In genomic region chr2:121855456-121855985, GRCh38 we compare ENCODE assay signal across 19 cellular contexts.
DNase-seq lines count a peak whose midpoint lies in the region; ATAC-seq and TF ChIP-seq lines count a peak whose summit lies in the region.
"Had no signal": no experiment of that assay in that cellular context is flagged by ENCODE, and none has a peak within 500 bp of the region (broad histone marks: within the 10 kb centered on the region; RNA-seq: fewer than 3 reads in every experiment).

No MANE protein-coding gene starts in this region.

- H2AFZ ChIP-seq in SK-N-SH (ENCODE audit: low read depth) (no peak overlapping the region), mesenchymal stem cell (ENCODE audit: low read depth, low read length) (no peak overlapping the region)
- H2AFZ ChIP-seq: GM23248 had no signal

- H2BK12ac ChIP-seq in mesenchymal stem cell (ENCODE audit: low read length in 2 of 2): no peak overlapping the region

- no peaks in the 10 kb centered on the region for H3K79me1 ChIP-seq in mesenchymal stem cell (replicated peaks; ENCODE audit: low read length, poor library complexity, severe bottlenecking)

- no peaks in the 10 kb centered on the region for H3K79me2 ChIP-seq in SK-N-SH (ENCODE audit: insufficient read depth)

- no peak for TF ChIP-seq CTCF in right atrium auricular region (IDR thresholded peaks at IDR 0.05)
- TF ChIP-seq CTCF in SK-N-SH (IDR thresholded peaks at IDR 0.05): no peak

- no peak overlapping the region for H2BK15ac ChIP-seq in mesenchymal stem cell (ENCODE audit: low read depth, poor library complexity, severe bottlenecking)

- H3K23ac ChIP-seq in mesenchymal stem cell (ENCODE audit: low read length in 2 of 2): no peak overlapping the region

- no peak overlapping the region for H3K27ac ChIP-seq in right atrium auricular region
- no peak overlapping the region for H3K27ac ChIP-seq in SK-N-SH (ENCODE audit: low read depth in 2 of 2, low read length in 1 of 2)
- no peak overlapping the region for H3K27ac ChIP-seq in mesenchymal stem cell (ENCODE audit: low read length, poor library complexity, severe bottlenecking)
- H3K27ac ChIP-seq: BLaER1, C4-2B, GM23248 had no signal

- peak in 1 of 2 experiments; percentile 39; a peak in 1 of 4 replicates for TF ChIP-seq EP300 in SK-N-SH (IDR thresholded peaks at IDR 0.05; ENCODE audit: borderline replicate concordance in 1 of 2, low read depth in 1 of 2, low read length in 1 of 2)

- no peak overlapping the region for H2AK5ac ChIP-seq in mesenchymal stem cell (ENCODE audit: low read length, severe bottlenecking)

- H3K4me3 ChIP-seq in right atrium auricular region (no peak overlapping the region), SK-N-SH (ENCODE audit: low read depth in 2 of 2, low read length in 1 of 2) (no peak overlapping the region), mesenchymal stem cell (ENCODE audit: insufficient read depth in 1 of 2, low read depth in 1 of 2, low read length in 2 of 2) (no peak overlapping the region)
- H3K4me3 ChIP-seq: BLaER1, GM23248 had no signal

- no peak overlapping the region for H3K4ac ChIP-seq in mesenchymal stem cell (ENCODE audit: low read depth in 1 of 2, low read length in 2 of 2)

- ATAC-seq in Right ventricle myocardium superior (ENCODE audit: poor library complexity) (peak; percentile 53), GM21528 (IDR thresholded peaks at IDR 0.05; ENCODE audit: low FRiP score, unreplicated experiment) (no peak)
- ATAC-seq: CD8-positive, alpha-beta T cell had no signal

- H2BK120ac ChIP-seq in mesenchymal stem cell (ENCODE audit: low read depth, low read length): no peak overlapping the region

- TF ChIP-seq RAD21 in SK-N-SH (IDR thresholded peaks at IDR 0.05; ENCODE audit: low read length): peak; percentile 15; the same call in 1 of the 2 replicates

- H2BK5ac ChIP-seq in mesenchymal stem cell (ENCODE audit: low read depth, low read length, poor library complexity, severe bottlenecking): peak overlapping the region; percentile 44

- DNase-seq in Right ventricle myocardium superior: no peak
- no peak for DNase-seq in right atrium auricular region (ENCODE audit: low spot score)
- DNase-seq in DMS 273 (lab: John Stamatoyannopoulos, UW; ENCODE audit: unreplicated experiment): peak; percentile 45
- peak; percentile 40 for DNase-seq in SK-N-SH
- DNase-seq in mesenchymal stem cell: no peak
- DNase-seq in nucleus accumbens (lab: John Stamatoyannopoulos, UW): no peak
- DNase-seq in islet precursor cell: no peak
- DNase-seq: Caco-2; CD4-positive, CD25-positive, alpha-beta regulatory T cell; CD8-positive, alpha-beta T cell; DMS53; DMS79 treated with DMSO at 0.1 percent for 48 hours; GF-D8; GM23248; H7; HCEC 1CT had no signal

- no peaks in the 10 kb centered on the region for H3K4me1 ChIP-seq in right atrium auricular region
- H3K4me1 ChIP-seq in SK-N-SH (ENCODE audit: control insufficient read depth in 1 of 2, insufficient read depth in 2 of 2, low read depth in 1 of 2, low read length in 1 of 2): peaks cover 0 to 8% of the 10 kb centered on the region in 2 experiments; a peak in 2 of 4 replicates
- no peaks in the 10 kb centered on the region for H3K4me1 ChIP-seq in mesenchymal stem cell (ENCODE audit: control insufficient read depth, insufficient read depth, low read depth, low read length)
- H3K4me1 ChIP-seq: BLaER1 had no signal

- no peaks in the 10 kb centered on the region for H3F3A ChIP-seq in SK-N-SH (replicated peaks; ENCODE audit: insufficient read depth)

- no peaks in the 10 kb centered on the region for H3K9me3 ChIP-seq in right atrium auricular region
- no peaks in the 10 kb centered on the region for H3K9me3 ChIP-seq in SK-N-SH
- H3K9me3 ChIP-seq in mesenchymal stem cell (ENCODE audit: control insufficient read depth, low read length): no peaks in the 10 kb centered on the region

- H3K14ac ChIP-seq in mesenchymal stem cell (ENCODE audit: low read length in 2 of 2): no peak overlapping the region

- no peaks in the 10 kb centered on the region for H4K20me1 ChIP-seq in SK-N-SH (ENCODE audit: insufficient read depth)
- H4K20me1 ChIP-seq: BLaER1 had no signal

- no peak overlapping the region for H3K9ac ChIP-seq in SK-N-SH
- no peak overlapping the region for H3K9ac ChIP-seq in mesenchymal stem cell (ENCODE audit: low read length)
- H3K9ac ChIP-seq: BLaER1, GM23248 had no signal

- H4K8ac ChIP-seq in mesenchymal stem cell (ENCODE audit: low read length): no peak overlapping the region

- H3K36me3 ChIP-seq in right atrium auricular region (no peaks in the 10 kb centered on the region), SK-N-SH (replicated peaks in 1 of 2; ENCODE audit: control insufficient read depth in 1 of 2, insufficient read depth in 2 of 2, low read length in 1 of 2) (no peaks in the 10 kb centered on the region), mesenchymal stem cell (ENCODE audit: control insufficient read depth in 1 of 2, insufficient read depth in 2 of 2, low read depth in 1 of 2, low read length in 2 of 2) (no peaks in the 10 kb centered on the region)
- H3K36me3 ChIP-seq: BLaER1 had no signal

- no peak overlapping the region for H4K91ac ChIP-seq in mesenchymal stem cell (ENCODE audit: low read length)

- POLR2A ChIA-PET in SK-N-SH (lab: Yijun Ruan, JAX): no interaction called here

- intact Hi-C loops in Right ventricle myocardium superior (cut with DNase I): no loop called here

- WGBS in SK-N-SH (ENCODE audit: low lambda C conversion rate): 3% methylated on average over 4 of the region's 4 CpGs
- WGBS in mesenchymal stem cell: 60% methylated on average over 4 of the region's 4 CpGs

- H3K27me3 ChIP-seq in right atrium auricular region (no peaks in the 10 kb centered on the region), SK-N-SH (ENCODE audit: insufficient read depth) (no peaks in the 10 kb centered on the region), mesenchymal stem cell (ENCODE audit: control insufficient read depth in 1 of 2, insufficient read depth in 1 of 2, low read length in 2 of 2) (peaks cover 0 to under 1% of the 10 kb centered on the region in 2 experiments)
- H3K27me3 ChIP-seq: BLaER1 had no signal

- CTCF ChIA-PET in SK-N-SH (lab: Yijun Ruan, JAX): interaction anchor here (0.7 to 1.0 kb wide), 3 partner anchors 12 to 110 kb away, joined by 3 read pairs; no protein-coding TSS in a partner anchor

- no peak overlapping the region for H3K18ac ChIP-seq in mesenchymal stem cell (ENCODE audit: low read depth in 1 of 2, low read length in 2 of 2)

- no peaks in the 10 kb centered on the region for H3K9me2 ChIP-seq in SK-N-SH

- H3K4me2 ChIP-seq in SK-N-SH (no peak overlapping the region), mesenchymal stem cell (ENCODE audit: low read length, poor library complexity, severe bottlenecking) (no peak overlapping the region)
- H3K4me2 ChIP-seq: BLaER1 had no signal

TF ChIP-seq in SK-N-SH, 30 proteins besides CTCF, POLR2A, EP300 and RAD21:
- TF ChIP-seq POLR2AphosphoS5 (IDR thresholded peaks at IDR 0.05; ENCODE audit: low read depth, low read length) (no peak), CHD2 (IDR thresholded peaks at IDR 0.05; ENCODE audit: low read length, partially characterized antibody) (peak; percentile 41), RCOR1 (IDR thresholded peaks at IDR 0.05; ENCODE audit: low read length) (peak; percentile 62; the same call in 1 of the 2 replicates)

Comparison
In these comparisons a context has a peak if more than half of its experiments do, and no peak if none do; other contexts are left out.
1. DNase-seq: peak in DMS 273 (single experiment) and SK-N-SH (single experiment); none in Right ventricle myocardium superior (single experiment), right atrium auricular region (single experiment), mesenchymal stem cell (single experiment), nucleus accumbens (0 of 56) and islet precursor cell (single experiment).